ENCODE assay signal across 15 cellular contexts in the genomic region with DNA sequence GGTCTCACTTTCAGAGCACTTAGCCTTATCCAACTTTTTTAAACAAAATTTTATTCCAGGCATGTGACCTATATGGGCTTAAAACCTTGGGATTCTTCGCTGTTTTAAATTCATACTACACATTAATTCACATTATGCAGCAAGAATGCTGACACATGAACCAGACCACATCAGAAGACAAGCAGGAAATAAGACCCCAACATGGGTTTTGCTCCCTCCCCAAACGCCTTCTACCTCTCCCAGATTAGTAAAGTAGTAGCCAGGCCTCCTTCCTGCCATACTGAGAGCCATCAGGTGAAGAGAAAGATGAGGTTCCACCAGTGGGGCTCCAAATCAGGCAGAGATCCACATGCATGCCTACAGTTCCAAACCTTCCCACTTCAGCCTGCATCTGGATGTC. TPM values are rescaled to one million over a fixed set of nuclear protein-coding genes. Genes with fewer than 3 reads are reported as not detected.
DNase-seq lines count a peak whose midpoint lies in the region; ATAC-seq and TF ChIP-seq lines count a peak whose summit lies in the region.
"Had no signal": no experiment of that assay in that cellular context is flagged by ENCODE, and none has a peak within 500 bp of the region (broad histone marks: within the 10 kb centered on the region; RNA-seq: fewer than 3 reads in every experiment).

No MANE protein-coding gene starts in this region.

- no peaks in the 10 kb centered on the region for H3K9me3 ChIP-seq in BLaER1
- no peaks in the 10 kb centered on the region for H3K9me3 ChIP-seq in PC-9 (ENCODE audit: insufficient read depth, low read depth)

- no peak overlapping the region for H3K9ac ChIP-seq in BLaER1

- no peaks in the 10 kb centered on the region for H3K9me2 ChIP-seq in PC-9 (ENCODE audit: insufficient read depth)

- no peaks in the 10 kb centered on the region for H3K9me3 Mint-ChIP-seq in neural crest cell
- H3K9me3 Mint-ChIP-seq: HFFc6 had no signal

- TF ChIP-seq CTCF in PC-9 (conservative IDR thresholded peaks at IDR 0.05): no peak
- TF ChIP-seq CTCF in epithelial cell of esophagus (IDR thresholded peaks at IDR 0.05; ENCODE audit: insufficient read depth, low read depth, low read length, missing control alignments): no peak
- no peak for TF ChIP-seq CTCF in neural crest cell (conservative IDR thresholded peaks at IDR 0.05)

- DNase-seq in PC-9 (no peak), epithelial cell of esophagus (ENCODE audit: low read depth) (no peak), neural crest cell (ENCODE audit: low read depth, low spot score) (no peak), caudate nucleus (lab: John Stamatoyannopoulos, UW) (no peak), NCI-H146 (lab: John Stamatoyannopoulos, UW) (no peak), islet precursor cell (no peak)
- DNase-seq: CD4-positive, CD25-positive, alpha-beta regulatory T cell; DMS53; HCEC 1CT; HFFc6; IMR-90 had no signal

- H4K20me1 ChIP-seq in BLaER1: peaks cover 24% of the 10 kb centered on the region
- no peaks in the 10 kb centered on the region; the same call in 1 of the 2 replicates for H4K20me1 ChIP-seq in PC-9 (ENCODE audit: insufficient read depth)

- no peak overlapping the region for H2AFZ ChIP-seq in PC-9

- BruUV-seq in PC-9 (replicated peaks; lab: Mats Ljungman, UMichigan): no TSS peak

- H3K4me3 ChIP-seq in BLaER1 (no peak overlapping the region), PC-9 (peak overlapping the region; percentile 91; the same call in 1 of the 2 replicates), epithelial cell of esophagus (ENCODE audit: low read length) (peak overlapping the region; percentile 78)

- H3K36me3 Mint-ChIP-seq in neural crest cell (ENCODE audit: low read depth): peaks cover 3% of the 10 kb centered on the region
- H3K36me3 Mint-ChIP-seq: CD4-positive, CD25-positive, alpha-beta regulatory T cell had no signal

- no peaks in the 10 kb centered on the region for H3K27me3 ChIP-seq in BLaER1
- no peaks in the 10 kb centered on the region for H3K27me3 ChIP-seq in PC-9 (ENCODE audit: insufficient read depth, low read depth)

- H3K4me1 ChIP-seq in BLaER1 (peaks cover 50% of the 10 kb centered on the region), PC-9 (replicated peaks; ENCODE audit: insufficient read depth) (peaks cover 40% of the 10 kb centered on the region)

- H3K27ac ChIP-seq in BLaER1: no peak overlapping the region
- no peak overlapping the region for H3K27ac ChIP-seq in PC-9
- no peak overlapping the region for H3K27ac ChIP-seq in caudate nucleus (ENCODE audit: low read depth, low read length)
- H3K27ac ChIP-seq: 22Rv1, HL-60 had no signal

- H3K4me2 ChIP-seq in BLaER1 (peak overlapping the region; percentile 99), PC-9 (peak overlapping the region; percentile 88)

- CTCF ChIA-PET in PC-9 (lab: Charles Lee): no interaction called here

- peaks cover 11% of the 10 kb centered on the region; the same call in 1 of the 2 replicates for H3F3A ChIP-seq in PC-9 (ENCODE audit: insufficient read depth, low read depth)

- peaks cover 20% of the 10 kb centered on the region for H3K36me3 ChIP-seq in BLaER1
- H3K36me3 ChIP-seq in PC-9 (ENCODE audit: low read depth): peaks cover 5% of the 10 kb centered on the region; the same call in 1 of the 2 replicates

- peaks cover 25% of the 10 kb centered on the region for H3K4me1 Mint-ChIP-seq in neural crest cell

- peaks cover 70% of the 10 kb centered on the region for H3K79me2 ChIP-seq in PC-9 (ENCODE audit: low read depth)

- H3K27ac Mint-ChIP-seq in neural crest cell (ENCODE audit: unreplicated experiment): no peak overlapping the region
- H3K27ac Mint-ChIP-seq: HFFc6 had no signal

- peaks cover 26% of the 10 kb centered on the region for H3K27me3 Mint-ChIP-seq in neural crest cell (ENCODE audit: low read depth)

- POLR2A ChIA-PET in PC-9 (lab: Charles Lee; ENCODE audit: unreplicated experiment): no interaction called here

- intact Hi-C loops in PC-9 (cut with micrococcal nuclease; ENCODE audit: unreplicated experiment): no loop called here

- ATAC-seq in GM18520 (IDR thresholded peaks at IDR 0.05; ENCODE audit: unreplicated experiment): no peak

- H3K4me3 Mint-ChIP-seq in neural crest cell: peak overlapping the region; percentile 78
- H3K4me3 Mint-ChIP-seq: HFFc6 had no signal

RNA-seq across cellular contexts. Expression of gene IGSF3, which starts 3.7 kb away (rescaled TPM):
- total RNA-seq in PC-9 (2021) (27.8 and 30.1 TPM in 2 replicates), neural crest cell (27.2 TPM in 2 replicates)
- total RNA-seq: HFFc6 had no signal
